11 cellular contexts compared by ENCODE assay signal in the genomic region with DNA sequence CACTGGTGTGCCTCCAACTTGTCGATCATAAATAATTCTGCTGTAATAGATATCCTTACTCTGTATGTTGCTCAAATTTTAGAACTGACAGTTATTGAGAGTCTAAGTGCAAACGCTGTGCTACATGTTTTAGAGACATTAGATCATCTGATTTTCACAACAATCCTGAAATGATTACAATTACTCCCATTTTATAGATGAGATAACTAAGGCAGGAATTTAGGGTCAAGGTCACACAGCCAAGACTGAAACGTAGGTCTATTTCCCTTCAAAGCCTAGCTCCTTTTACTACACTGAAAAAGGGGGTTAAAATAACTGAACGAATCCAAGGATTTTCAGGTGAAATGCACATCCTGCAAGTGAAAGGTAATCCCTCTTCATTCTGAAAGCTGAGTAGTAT. TPM values are rescaled to one million over a fixed set of nuclear protein-coding genes. Genes with fewer than 3 reads are reported as not detected.
DNase-seq lines count a peak whose midpoint lies in the region; ATAC-seq, FAIRE-seq and TF ChIP-seq lines count a peak whose summit lies in the region.
"Had no signal": no experiment of that assay in that cellular context is flagged by ENCODE, and none has a peak within 500 bp of the region (broad histone marks: within the 10 kb centered on the region; RNA-seq: fewer than 3 reads in every experiment).

No MANE protein-coding gene starts in this region.

- H3K4me2 ChIP-seq in OCI-LY1 (ENCODE audit: low read length) = peak overlapping the region; percentile 78

- no peaks in the 10 kb centered on the region for H3K27me3 ChIP-seq in GM06990 (replicated peaks; ENCODE audit: control insufficient read depth, insufficient read depth, low read length)
- H3K27me3 ChIP-seq in OCI-LY1 (ENCODE audit: insufficient read depth, low read length) = no peaks in the 10 kb centered on the region
- H3K27me3 ChIP-seq in endodermal cell (ENCODE audit: control insufficient read depth, insufficient read depth, low read length, poor library complexity, severe bottlenecking) = no peaks in the 10 kb centered on the region
- no peaks in the 10 kb centered on the region for H3K27me3 ChIP-seq in prostate gland (replicated peaks; ENCODE audit: insufficient read depth)

- no peaks in the 10 kb centered on the region for H3K27me3 Mint-ChIP-seq in endodermal cell (ENCODE audit: insufficient read depth)

- H3K4me3 ChIP-seq in GM06990 (replicated peaks; ENCODE audit: low read depth, low read length) = peak overlapping the region; percentile 78
- H3K4me3 ChIP-seq in OCI-LY1 (ENCODE audit: low read depth, low read length, poor library complexity, severe bottlenecking) = peak overlapping the region; percentile 74
- peak overlapping the region; percentile 94 for H3K4me3 ChIP-seq in endodermal cell (ENCODE audit: low read length)
- peak overlapping the region; percentile 85 to 90 for H3K4me3 ChIP-seq in prostate gland

- no peak overlapping the region for H3K27ac Mint-ChIP-seq in endodermal cell

- TF ChIP-seq CTCF in GM06990 (IDR thresholded peaks at IDR 0.05; ENCODE audit: insufficient read depth, low read length, poor library complexity, severe bottlenecking) (no peak), OCI-LY1 (IDR thresholded peaks at IDR 0.05; ENCODE audit: low read length) (no peak), endodermal cell (conservative IDR thresholded peaks at IDR 0.05) (no peak), prostate gland (IDR thresholded peaks at IDR 0.05) (no peak)

- FAIRE-seq in GM12891 (lab: Jason Lieb, UNC) = no peak

- peaks cover 29% of the 10 kb centered on the region for H3K4me1 Mint-ChIP-seq in endodermal cell

- TF ChIP-seq POLR2A in prostate gland (IDR thresholded peaks at IDR 0.05) (no peak), GM12891 (IDR thresholded peaks at IDR 0.05; ENCODE audit: low read depth, low read length) (no peak)

- H4K20me1 ChIP-seq in OCI-LY1 (ENCODE audit: insufficient read depth, low read length) = no peaks in the 10 kb centered on the region

- intact Hi-C loops in prostate gland (cut with DNase I) = no loop called here

- ATAC-seq in GM21529 (IDR thresholded peaks at IDR 0.05; ENCODE audit: unreplicated experiment) = no peak

- H3K9me2 ChIP-seq in OCI-LY1 (ENCODE audit: low read depth, low read length) = no peaks in the 10 kb centered on the region

- H3K9ac ChIP-seq in OCI-LY1 (ENCODE audit: low read length) (peak overlapping the region; percentile 82), endodermal cell (ENCODE audit: extremely low read depth, low read length, poor library complexity, severe bottlenecking) (no peak overlapping the region)

- H3K36me3 ChIP-seq in GM06990 (ENCODE audit: control insufficient read depth, insufficient read depth, low read length) (no peaks in the 10 kb centered on the region), OCI-LY1 (ENCODE audit: insufficient read depth, low read length) (no peaks in the 10 kb centered on the region), endodermal cell (ENCODE audit: control insufficient read depth, insufficient read depth, low read length) (no peaks in the 10 kb centered on the region), prostate gland (no peaks in the 10 kb centered on the region)

- no peaks in the 10 kb centered on the region for H3K9me3 Mint-ChIP-seq in endodermal cell

- H3K79me2 ChIP-seq in OCI-LY1 (ENCODE audit: insufficient read depth, low read length) = peaks cover 56% of the 10 kb centered on the region

- 85% methylated on average over 3 to 4 of the region's 4 CpGs for WGBS in endodermal cell (ENCODE audit: insufficient coverage in 1 of 2, insufficient read length in 1 of 2), 2 experiments
- WGBS in prostate gland = 52% methylated on average over 4 of the region's 4 CpGs

- H3K4me3 Mint-ChIP-seq in endodermal cell = no peak overlapping the region

- no peaks in the 10 kb centered on the region for H3K9me3 ChIP-seq in OCI-LY1 (ENCODE audit: low read length)
- H3K9me3 ChIP-seq in endodermal cell (ENCODE audit: control insufficient read depth, low read length) = no peaks in the 10 kb centered on the region
- no peaks in the 10 kb centered on the region for H3K9me3 ChIP-seq in prostate gland

- H3K36me3 Mint-ChIP-seq in endodermal cell (ENCODE audit: low read depth) = no peaks in the 10 kb centered on the region

- no peaks in the 10 kb centered on the region for H3F3A ChIP-seq in OCI-LY1 (ENCODE audit: insufficient read depth, low read length)

- DNase-seq in GM06990 (ENCODE audit: extremely low read depth, insufficient read length) (no peak), endodermal cell (no peak), prostate gland (ENCODE audit: low spot score) (no peak), amniotic stem cell (lab: John Stamatoyannopoulos, UW) (no peak), GM12891 (ENCODE audit: insufficient read length, low spot score) (no peak), anterior cingulate cortex (lab: John Stamatoyannopoulos, UW) (no peak)
- DNase-seq: activated CD4-positive, alpha-beta T cell treated with anti-CD3 and anti-CD28 coated beads, Interleukin-2, amount 50 U/mL, for 1 hour; cerebellar nuclear complex; NCI-H1048 had no signal

- H3K4me1 ChIP-seq in OCI-LY1 (ENCODE audit: insufficient read depth, low read length, severe bottlenecking) (peaks cover 40% of the 10 kb centered on the region), endodermal cell (ENCODE audit: control insufficient read depth, insufficient read depth, low read length) (no peaks in the 10 kb centered on the region), prostate gland (replicated peaks) (peaks cover 4% of the 10 kb centered on the region)

- no peak overlapping the region for H2AFZ ChIP-seq in OCI-LY1 (ENCODE audit: low read length)

- H3K27ac ChIP-seq in OCI-LY1 (ENCODE audit: low read depth, low read length, poor library complexity, severe bottlenecking) (no peak overlapping the region), endodermal cell (ENCODE audit: low read depth, low read length) (no peak overlapping the region), prostate gland (peak overlapping the region; percentile 95 to 98)

TF ChIP-seq in GM12891, 5 proteins besides CTCF, POLR2A, EP300 and RAD21:
- TF ChIP-seq TAF1 (IDR thresholded peaks at IDR 0.05; ENCODE audit: low read depth, low read length) = no peak
- no peak for TF ChIP-seq SPI1 (IDR thresholded peaks at IDR 0.05; ENCODE audit: low read depth, low read length)
- TF ChIP-seq POU2F2 (IDR thresholded peaks at IDR 0.05; ENCODE audit: low read depth, low read length) = no peak
- TF ChIP-seq POLR2AphosphoS5 (IDR thresholded peaks at IDR 0.05; ENCODE audit: low read depth, low read length) = no peak
- no peak for TF ChIP-seq PAX5 (IDR thresholded peaks at IDR 0.05; ENCODE audit: insufficient read depth, low read length, severe bottlenecking)

RNA-seq across cellular contexts. Expression of gene DCAF6, which starts 2.7 kb away (rescaled TPM):
- 10 to 100 TPM; 21.4 to 32.3 TPM for total RNA-seq in endodermal cell
- polyA plus RNA-seq in endodermal cell (2013, experiment 1 of 2) = 14.5 TPM
- 15.9 TPM for polyA plus RNA-seq in endodermal cell (2013, experiment 2 of 2)
- total RNA-seq in prostate gland = 100 to 1,000 TPM in 1 of 2 donors, 10 to 100 TPM in 1; 71.4 to 116 TPM
- polyA plus RNA-seq in GM12891 (2012; ENCODE audit: low read depth, missing spikeins) = 27.9 TPM

RNA-seq across cellular contexts. Expression of gene MPC2, which starts 3.1 kb away (rescaled TPM):
- 10 to 100 TPM; 30.7 to 42.5 TPM for total RNA-seq in endodermal cell
- 34.8 TPM for polyA plus RNA-seq in endodermal cell (2013, experiment 1 of 2)
- polyA plus RNA-seq in endodermal cell (2013, experiment 2 of 2) = 38.0 TPM
- 100 to 1,000 TPM in 1 of 2 donors, 10 to 100 TPM in 1; 78.9 to 169 TPM for total RNA-seq in prostate gland
- polyA plus RNA-seq in GM12891 (2012; ENCODE audit: low read depth, missing spikeins) = 76.2 TPM

RNA-seq across cellular contexts. Expression of gene ADCY10, which starts 19.8 kb away (rescaled TPM):
- total RNA-seq in endodermal cell = under 1 TPM in 1 of 2 donors, not detected in 1; 0.13 TPM
- polyA plus RNA-seq in endodermal cell (2013, experiment 1 of 2) = 0.04 TPM
- polyA plus RNA-seq in endodermal cell (2013, experiment 2 of 2) = not detected
- total RNA-seq in prostate gland = 1 to 10 TPM in 1 of 2 donors, under 1 TPM in 1; 0.05 to 1.4 TPM
- 0.03 TPM for polyA plus RNA-seq in GM12891 (2012; ENCODE audit: low read depth, missing spikeins)

Comparison
In these comparisons a context has a peak if more than half of its experiments do, and no peak if none do; other contexts are left out.
1. H3K27ac ChIP-seq: peak in prostate gland (2 of 2); none in OCI-LY1 (single experiment) and endodermal cell (single experiment).
2. Peak in every context shown above with its lines, with median percentiles within 50 percentile points of each other: H3K4me3 ChIP-seq.